In genomic region chr3:195803309-195803908, GRCh38 we compare ENCODE assay signal across 12 cellular contexts. TPM values are rescaled to one million over a fixed set of nuclear protein-coding genes. Genes with fewer than 3 reads are reported as not detected.
DNase-seq lines count a peak whose midpoint lies in the region; ATAC-seq and TF ChIP-seq lines count a peak whose summit lies in the region.
"Had no signal": no experiment of that assay in that cellular context is flagged by ENCODE, and none has a peak within 500 bp of the region (broad histone marks: within the 10 kb centered on the region; RNA-seq: fewer than 3 reads in every experiment).

No MANE protein-coding gene starts in this region.

- no peaks in the 10 kb centered on the region for H3K9me2 ChIP-seq in hepatocyte (replicated peaks; ENCODE audit: insufficient read depth)

- H3K27ac Mint-ChIP-seq in activated CD8-positive, alpha-beta memory T cell treated with anti-CD3 and anti-CD28 coated beads, Interleukin-2, amount 10 ng/mL, durations not matched to agents 7 days and 5 days: peak overlapping the region; percentile 82
- H3K27ac Mint-ChIP-seq in activated CD8-positive, alpha-beta T cell treated with anti-CD3 and anti-CD28 coated beads, Interleukin-2, amount 10 ng/mL, durations not matched to agents 7 days and 5 days: peak overlapping the region; percentile 89
- H3K27ac Mint-ChIP-seq: CD14-positive monocyte had no signal

- H3K4me2 ChIP-seq in hepatocyte: peak overlapping the region; percentile 45

- CTCF ChIA-PET in activated CD8-positive, alpha-beta memory T cell treated with anti-CD3 and anti-CD28 coated beads, Interleukin-2, amount 10 ng/mL, durations not matched to agents 7 days and 5 days (lab: Charles Lee): interaction anchor here (1.4 to 1.9 kb wide), 3 partner anchors 47 kb away, joined by 3 to 7 read pairs (median 7); no protein-coding TSS in a partner anchor
- CTCF ChIA-PET in activated CD8-positive, alpha-beta T cell treated with anti-CD3 and anti-CD28 coated beads, Interleukin-2, amount 10 ng/mL, durations not matched to agents 7 days and 5 days (lab: Charles Lee): interaction anchor here (1.0 to 1.5 kb wide), 3 partner anchors 10 to 532 kb away, joined by 4 to 7 read pairs (median 4); partner anchors contain the start of gene XXYLT1

- H3K79me2 ChIP-seq in hepatocyte: no peaks in the 10 kb centered on the region

- H3K27me3 ChIP-seq in hepatocyte: no peaks in the 10 kb centered on the region
- no peaks in the 10 kb centered on the region for H3K27me3 ChIP-seq in thoracic aorta (replicated peaks; ENCODE audit: insufficient read depth)

- peaks cover 5% of the 10 kb centered on the region for H3K9me3 Mint-ChIP-seq in activated CD8-positive, alpha-beta memory T cell treated with anti-CD3 and anti-CD28 coated beads, Interleukin-2, amount 10 ng/mL, durations not matched to agents 7 days and 5 days (ENCODE audit: low read depth)
- peaks cover 13% of the 10 kb centered on the region for H3K9me3 Mint-ChIP-seq in activated CD8-positive, alpha-beta T cell treated with anti-CD3 and anti-CD28 coated beads, Interleukin-2, amount 10 ng/mL, durations not matched to agents 7 days and 5 days (ENCODE audit: insufficient read depth)

- H3K9me3 ChIP-seq in hepatocyte (ENCODE audit: low read depth) (no peaks in the 10 kb centered on the region), thoracic aorta (no peaks in the 10 kb centered on the region)

- DNase-seq in activated CD8-positive, alpha-beta memory T cell treated with anti-CD3 and anti-CD28 coated beads, Interleukin-2, amount 10 ng/mL, durations not matched to agents 7 days and 5 days: no peak
- no peak for DNase-seq in activated CD8-positive, alpha-beta memory T cell treated with anti-CD3 and anti-CD28 coated beads for 24 hours
- no peak for DNase-seq in activated CD8-positive, alpha-beta T cell treated with anti-CD3 and anti-CD28 coated beads, Interleukin-2, amount 10 ng/mL, durations not matched to agents 7 days and 5 days
- peak; percentile 8 for DNase-seq in hepatocyte (ENCODE audit: low spot score)
- no peak for DNase-seq in thoracic aorta (ENCODE audit: low spot score)
- DNase-seq in AML-193 (lab: John Stamatoyannopoulos, UW): no peak
- DNase-seq: retina had no signal

- peaks cover 19% of the 10 kb centered on the region for H3K27me3 Mint-ChIP-seq in activated CD8-positive, alpha-beta memory T cell treated with anti-CD3 and anti-CD28 coated beads, Interleukin-2, amount 10 ng/mL, durations not matched to agents 7 days and 5 days
- peaks cover 6% of the 10 kb centered on the region for H3K27me3 Mint-ChIP-seq in activated CD8-positive, alpha-beta T cell treated with anti-CD3 and anti-CD28 coated beads, Interleukin-2, amount 10 ng/mL, durations not matched to agents 7 days and 5 days (ENCODE audit: low read depth)

- H3K36me3 Mint-ChIP-seq in activated CD8-positive, alpha-beta memory T cell treated with anti-CD3 and anti-CD28 coated beads, Interleukin-2, amount 10 ng/mL, durations not matched to agents 7 days and 5 days: peaks cover 27% of the 10 kb centered on the region
- H3K36me3 Mint-ChIP-seq in activated CD8-positive, alpha-beta T cell treated with anti-CD3 and anti-CD28 coated beads, Interleukin-2, amount 10 ng/mL, durations not matched to agents 7 days and 5 days (ENCODE audit: low read depth): peaks cover 42% of the 10 kb centered on the region
- H3K36me3 Mint-ChIP-seq: CD14-positive monocyte had no signal

- WGBS in hepatocyte (ENCODE audit: low lambda C conversion rate, missing lambda C conversion rate): 87% methylated on average over 19 of the region's 19 CpGs

- H3K4me1 ChIP-seq in hepatocyte (ENCODE audit: insufficient read depth) (peaks cover 10% of the 10 kb centered on the region), thoracic aorta (ENCODE audit: control insufficient read depth in 1 of 2, low read depth in 2 of 2) (no peaks in the 10 kb centered on the region)
- H3K4me1 ChIP-seq: foreskin keratinocyte had no signal

- H3K27ac ChIP-seq in hepatocyte (peak overlapping the region; percentile 88), thoracic aorta (no peak overlapping the region)
- H3K27ac ChIP-seq: foreskin keratinocyte had no signal

- TF ChIP-seq CTCF in hepatocyte (IDR thresholded peaks at IDR 0.05; ENCODE audit: poor library complexity): no peak
- no peak for TF ChIP-seq CTCF in thoracic aorta (IDR thresholded peaks at IDR 0.05)

- H3K4me3 Mint-ChIP-seq in activated CD8-positive, alpha-beta memory T cell treated with anti-CD3 and anti-CD28 coated beads, Interleukin-2, amount 10 ng/mL, durations not matched to agents 7 days and 5 days: no peak overlapping the region
- H3K4me3 Mint-ChIP-seq in activated CD8-positive, alpha-beta T cell treated with anti-CD3 and anti-CD28 coated beads, Interleukin-2, amount 10 ng/mL, durations not matched to agents 7 days and 5 days: peak overlapping the region; percentile 39

- H3K4me1 Mint-ChIP-seq in activated CD8-positive, alpha-beta memory T cell treated with anti-CD3 and anti-CD28 coated beads, Interleukin-2, amount 10 ng/mL, durations not matched to agents 7 days and 5 days: peaks cover 64% of the 10 kb centered on the region
- H3K4me1 Mint-ChIP-seq in activated CD8-positive, alpha-beta T cell treated with anti-CD3 and anti-CD28 coated beads, Interleukin-2, amount 10 ng/mL, durations not matched to agents 7 days and 5 days (ENCODE audit: low read depth): peaks cover 78% of the 10 kb centered on the region

- no peak overlapping the region for H2AFZ ChIP-seq in hepatocyte

- ATAC-seq in activated CD8-positive, alpha-beta memory T cell treated with anti-CD3 and anti-CD28 coated beads, Interleukin-2, amount 10 ng/mL, durations not matched to agents 7 days and 5 days: no peak
- no peak for ATAC-seq in activated CD8-positive, alpha-beta T cell treated with anti-CD3 and anti-CD28 coated beads, Interleukin-2, amount 10 ng/mL, durations not matched to agents 7 days and 5 days
- ATAC-seq in thoracic aorta (ENCODE audit: insufficient number of reproducible peaks, low FRiP score, low read depth): no peak
- no peak for ATAC-seq in HG03378 (IDR thresholded peaks at IDR 0.05; ENCODE audit: unreplicated experiment)
- ATAC-seq in HG03521 (IDR thresholded peaks at IDR 0.05; ENCODE audit: unreplicated experiment): no peak

- H3K36me3 ChIP-seq in hepatocyte (replicated peaks; ENCODE audit: insufficient read depth, low read depth) (no peaks in the 10 kb centered on the region), thoracic aorta (no peaks in the 10 kb centered on the region)

- no peak overlapping the region for H3K4me3 ChIP-seq in hepatocyte
- H3K4me3 ChIP-seq in thoracic aorta: peak overlapping the region; percentile 31
- H3K4me3 ChIP-seq: lung had no signal

- H4K20me1 ChIP-seq in hepatocyte (ENCODE audit: insufficient read depth, poor library complexity, severe bottlenecking): no peaks in the 10 kb centered on the region

- POLR2A ChIA-PET in activated CD8-positive, alpha-beta T cell treated with anti-CD3 and anti-CD28 coated beads, Interleukin-2, amount 10 ng/mL, durations not matched to agents 7 days and 5 days (lab: Charles Lee): interaction anchor here (1.1 kb wide), 1 partner anchor 10 kb away, joined by 6 read pairs; no protein-coding TSS in a partner anchor

RNA-seq across cellular contexts. Expression of gene MUC4, which starts 8.3 kb away (rescaled TPM):
- under 1 TPM; 0.03 to 0.26 TPM for total RNA-seq in activated CD8-positive, alpha-beta memory T cell treated with anti-CD3 and anti-CD28 coated beads, Interleukin-2, amount 10 ng/mL, durations not matched to agents 7 days and 5 days
- total RNA-seq in activated CD8-positive, alpha-beta T cell treated with anti-CD3 and anti-CD28 coated beads, Interleukin-2, amount 10 ng/mL, durations not matched to agents 7 days and 5 days: under 1 TPM in 1 of 2 experiments, not detected in 1; 0.05 TPM
- total RNA-seq in hepatocyte (0.32 and 1.7 TPM in 2 replicates), thoracic aorta (not detected)
- polyA plus RNA-seq in hepatocyte: 0.89 and 0.94 TPM in 2 replicates
- total RNA-seq: foreskin keratinocyte had no signal
- polyA plus RNA-seq: CD14-positive monocyte, foreskin keratinocyte had no signal
